In genomic region chr19:37572203-37572602, GRCh38 we compare ENCODE assay signal across 36 cellular contexts. TPM values are rescaled to one million over a fixed set of nuclear protein-coding genes. Genes with fewer than 3 reads are reported as not detected.
DNase-seq lines count a peak whose midpoint lies in the region; ATAC-seq, FAIRE-seq and TF ChIP-seq lines count a peak whose summit lies in the region.
"Had no signal": no experiment of that assay in that cellular context is flagged by ENCODE, and none has a peak within 500 bp of the region (broad histone marks: within the 10 kb centered on the region; RNA-seq: fewer than 3 reads in every experiment).

No MANE protein-coding gene starts in this region.

- CTCF ChIA-PET in A549 (lab: Yijun Ruan, JAX) = interaction anchor here (0.6 kb wide), 1 partner anchor 153 kb away, joined by 3 read pairs; no protein-coding TSS in a partner anchor

- TF ChIP-seq EP300 in A549 (IDR thresholded peaks at IDR 0.05) (no peak), ovary (IDR thresholded peaks at IDR 0.05) (no peak)

- H3K27ac ChIP-seq in A549 (no peak overlapping the region), ovary (no peak overlapping the region)
- H3K27ac ChIP-seq: foreskin keratinocyte, heart left ventricle, PC-9, psoas muscle, tibial nerve, WERI-Rb-1 had no signal

- intact Hi-C loops in lower leg skin (cut with DNase I; ENCODE audit: low total_unique reads) = no loop called here
- intact Hi-C loops in ovary (cut with DNase I) = no loop called here

- H3K4me1 ChIP-seq in A549 (no peaks in the 10 kb centered on the region), ovary (ENCODE audit: insufficient read depth) (no peaks in the 10 kb centered on the region)
- H3K4me1 ChIP-seq: foreskin keratinocyte, heart left ventricle, psoas muscle, tibial nerve had no signal

- FAIRE-seq in A549 (lab: Jason Lieb, UNC) = peak; percentile 87
- FAIRE-seq: endothelial cell of umbilical vein, HepG2 had no signal

- no peaks in the 10 kb centered on the region for H3K4me1 Mint-ChIP-seq in HFFc6 (ENCODE audit: low read depth)
- H3K4me1 Mint-ChIP-seq: activated naive CD4-positive, alpha-beta T cell treated with anti-CD3 and anti-CD28 coated beads, Interleukin-2, amount 50 U/mL, for 24 hours; natural killer cell had no signal

- no peak overlapping the region; the same call in 1 of the 2 replicates for H3K27ac Mint-ChIP-seq in HFFc6
- H3K27ac Mint-ChIP-seq: activated naive CD4-positive, alpha-beta T cell treated with anti-CD3 and anti-CD28 coated beads, Interleukin-2, amount 50 U/mL, for 24 hours; activated T-helper 2 cell treated with anti-CD3 and anti-CD28 coated beads, Interferon-gamma antibody, Interleukin-2, Interleukin-4, amounts not matched to agents 10 μg/mL and 5 μg/mL and 100 μg/mL, durations not matched to agents 14 hours and 24 hours and 36 hours; natural killer cell had no signal

- H3K27me3 Mint-ChIP-seq in HFFc6 (ENCODE audit: insufficient read depth) = no peaks in the 10 kb centered on the region; the same call in 1 of the 2 replicates
- H3K27me3 Mint-ChIP-seq: activated naive CD4-positive, alpha-beta T cell treated with anti-CD3 and anti-CD28 coated beads, Interleukin-2, amount 50 U/mL, for 24 hours; CD4-positive, CD25-positive, alpha-beta regulatory T cell had no signal

- H3K9me3 Mint-ChIP-seq in HFFc6 = peaks cover 63% of the 10 kb centered on the region

- TF ChIP-seq RAD21 in A549 (conservative IDR thresholded peaks at IDR 0.05 in 1 of 2, IDR thresholded peaks at IDR 0.05 in 1 of 2) = no peak

- DNase-seq in A549 (ENCODE audit: low read depth in 1 of 2, low spot score in 1 of 2) = no peak
- peak; percentile 34 for DNase-seq in HFFc6
- peak; percentile 13 for DNase-seq in T1000 (lab: John Stamatoyannopoulos, UW)
- peak; percentile 6 for DNase-seq in fibroblast of peridontal ligament (ENCODE audit: extremely low read depth)
- DNase-seq in lower leg skin (ENCODE audit: low spot score in 2 of 2) = no peak
- no peak for DNase-seq in activated T-cell treated with anti-CD3 and anti-CD28 coated beads for 4 hours
- no peak for DNase-seq in ovary
- DNase-seq: activated CD4-positive, alpha-beta T cell treated with anti-CD3 and anti-CD28 coated beads for 4 hours; AML-193; amygdala; Calu3; CD4-positive, CD25-positive, alpha-beta regulatory T cell; heart left ventricle; Karpas-422; mucosa of descending colon; natural killer cell; NCI-H1105 treated with DMSO at 0.1 percent for 48 hours; NCI-H2029 treated with DMSO at 0.1 percent for 48 hours; NCI-H2227 treated with DMSO at 0.1 percent for 48 hours; NCI-H526; occipital lobe; PC-9; psoas muscle; Right ventricle myocardium superior; stimulated activated CD4-positive, alpha-beta T cell treated with anti-CD3 and anti-CD28 coated beads, Interleukin-4, amount 100 ng/mL, for 24 hours; WERI-Rb-1 had no signal

- TF ChIP-seq POLR2A in A549 (IDR thresholded peaks at IDR 0.05; ENCODE audit: low read length) (no peak), lower leg skin (IDR thresholded peaks at IDR 0.05) (no peak), ovary (IDR thresholded peaks at IDR 0.05) (no peak)

- ATAC-seq in A549 (no peak), HG02840 (IDR thresholded peaks at IDR 0.05; ENCODE audit: low FRiP score, unreplicated experiment) (no peak)
- ATAC-seq: foreskin keratinocyte, heart left ventricle, HepG2, mucosa of descending colon, natural killer cell, psoas muscle, sciatic nerve had no signal

- H3K36me3 Mint-ChIP-seq in HFFc6 (ENCODE audit: low read depth) = peaks cover 56% of the 10 kb centered on the region

- POLR2A ChIA-PET in A549 (lab: Yijun Ruan, JAX) = no interaction called here

- no peak overlapping the region for H3K4me3 Mint-ChIP-seq in HFFc6
- H3K4me3 Mint-ChIP-seq: CD4-positive, CD25-positive, alpha-beta regulatory T cell; natural killer cell had no signal

- H3K27me3 ChIP-seq in ovary = no peaks in the 10 kb centered on the region
- H3K27me3 ChIP-seq: foreskin keratinocyte, heart left ventricle, tibial nerve had no signal

- H3K9me3 ChIP-seq in A549 (peaks cover 49% of the 10 kb centered on the region), ovary (peaks cover 17 to 32% of the 10 kb centered on the region in 2 donors)
- H3K9me3 ChIP-seq: mucosa of descending colon had no signal

- H3K4me2 ChIP-seq in A549 = no peak overlapping the region
- H3K4me2 ChIP-seq: PC-9 had no signal

- TF ChIP-seq CTCF in A549 (IDR thresholded peaks at IDR 0.05) (no peak), HFFc6 (IDR thresholded peaks at IDR 0.05) (no peak), lower leg skin (IDR thresholded peaks at IDR 0.05) (no peak), ovary (IDR thresholded peaks at IDR 0.05) (no peak)

- H3K4me3 ChIP-seq in A549 (no peak overlapping the region), lower leg skin (ENCODE audit: low read depth, poor library complexity, severe bottlenecking) (no peak overlapping the region), ovary (no peak overlapping the region)
- H3K4me3 ChIP-seq: heart left ventricle, lung, mucosa of descending colon, PC-9, psoas muscle, tibial nerve had no signal

- H3K36me3 ChIP-seq in ovary = no peaks in the 10 kb centered on the region

TF ChIP-seq in A549, 52 proteins besides CTCF, POLR2A, EP300 and RAD21:
- TF ChIP-seq MAZ (IDR thresholded peaks at IDR 0.05; ENCODE audit: borderline replicate concordance, low read depth, low read length) (no peak), TP53 (CRISPR knock-in tag; IDR thresholded peaks at IDR 0.05) (no peak), ATOH8 (CRISPR knock-in tag; IDR thresholded peaks at IDR 0.05; ENCODE audit: low read depth) (no peak), KDM1A (IDR thresholded peaks at IDR 0.05; ENCODE audit: low read depth) (no peak), POLR2AphosphoS2 (conservative IDR thresholded peaks at IDR 0.05; ENCODE audit: low read length) (no peak), ESRRA (IDR thresholded peaks at IDR 0.05; ENCODE audit: borderline replicate concordance, low read length) (no peak), KDM5A (IDR thresholded peaks at IDR 0.05) (no peak), RCOR1 (IDR thresholded peaks at IDR 0.05; ENCODE audit: low read depth, low read length) (no peak), RARB (CRISPR knock-in tag; IDR thresholded peaks at IDR 0.05) (no peak), FOSB (CRISPR knock-in tag; IDR thresholded peaks at IDR 0.05) (no peak)

RNA-seq across cellular contexts. Expression of gene ZNF571, which starts 22.4 kb away (rescaled TPM):
- polyA plus RNA-seq in A549 (2011; rRNA removed) = 2.5 and 2.7 TPM in 2 replicates
- 0.30 and 0.32 TPM in 2 replicates for polyA plus RNA-seq in A549 (2012; cell fraction: cytosol; rRNA removed)
- 0.23 and 0.31 TPM in 2 replicates for polyA plus RNA-seq in A549 (2012; cell fraction: nucleus; rRNA removed)
- 0.97 to 1.4 TPM (median 1.3 TPM) in 3 replicates for polyA plus RNA-seq in A549 (2017; fragmentation: RNase III; extraction: RNeasy Plus Mini Kit Qiagen cat#74134 plus additional on column Dnase treatment)
- polyA minus RNA-seq in A549 (2011; rRNA and poly(A)+ RNA removed) = 0.78 and 0.95 TPM in 2 replicates
- total RNA-seq in HFFc6 (2021; fragmentation: NEBNext Ultra II Directional; extraction: Animal tissue kit (Norgen Biotek cat#: 25700)) = 1 to 10 TPM; 1.3 to 3.3 (median 2.1) TPM
- 1 to 10 TPM; 3.3 to 6.6 (median 4.5) TPM for total RNA-seq in lower leg skin
- 10 to 100 TPM in 3 of 7 donors, 1 to 10 TPM in 4; 5.8 to 16.8 (median 9.4) TPM for total RNA-seq in ovary
- polyA plus RNA-seq in ovary = 1 to 10 TPM; 4.5 to 6.8 TPM

RNA-seq across cellular contexts. Expression of gene ZNF540, which starts 22.5 kb away (rescaled TPM):
- 0.12 and 0.13 TPM in 2 replicates for polyA plus RNA-seq in A549 (2011; rRNA removed)
- 0.05 TPM in 1 of 2 replicates, not detected in the other for polyA plus RNA-seq in A549 (2012; cell fraction: cytosol; rRNA removed)
- polyA plus RNA-seq in A549 (2012; cell fraction: nucleus; rRNA removed) = not detected in 2 replicates
- polyA plus RNA-seq in A549 (2017; fragmentation: RNase III; extraction: RNeasy Plus Mini Kit Qiagen cat#74134 plus additional on column Dnase treatment) = 0.15 to 0.39 TPM (median 0.22 TPM) in 3 replicates
- not detected in 2 replicates for polyA minus RNA-seq in A549 (2011; rRNA and poly(A)+ RNA removed)
- under 1 TPM; 0.14 to 0.76 (median 0.35) TPM for total RNA-seq in HFFc6 (2021; fragmentation: NEBNext Ultra II Directional; extraction: Animal tissue kit (Norgen Biotek cat#: 25700))
- 1 to 10 TPM; 1.0 to 6.9 (median 2.0) TPM for total RNA-seq in lower leg skin
- 10 to 100 TPM in 2 of 7 donors, 1 to 10 TPM in 5; 1.6 to 17.1 (median 8.8) TPM for total RNA-seq in ovary
- polyA plus RNA-seq in ovary = 1 to 10 TPM; 5.8 to 8.4 TPM
- total RNA-seq: Daoy had no signal

Comparison
In these comparisons a context has a peak if more than half of its experiments do, and no peak if none do; other contexts are left out.
1. DNase-seq: peak in HFFc6 (single experiment), T1000 (single experiment) and fibroblast of peridontal ligament (single experiment); none in A549 (0 of 2), lower leg skin (0 of 2), activated T-cell treated with anti-CD3 and anti-CD28 coated beads for 4 hours (single experiment) and ovary (0 of 5).